Comparison of ENCODE assay signal across 4 cellular contexts in the genomic region with DNA sequence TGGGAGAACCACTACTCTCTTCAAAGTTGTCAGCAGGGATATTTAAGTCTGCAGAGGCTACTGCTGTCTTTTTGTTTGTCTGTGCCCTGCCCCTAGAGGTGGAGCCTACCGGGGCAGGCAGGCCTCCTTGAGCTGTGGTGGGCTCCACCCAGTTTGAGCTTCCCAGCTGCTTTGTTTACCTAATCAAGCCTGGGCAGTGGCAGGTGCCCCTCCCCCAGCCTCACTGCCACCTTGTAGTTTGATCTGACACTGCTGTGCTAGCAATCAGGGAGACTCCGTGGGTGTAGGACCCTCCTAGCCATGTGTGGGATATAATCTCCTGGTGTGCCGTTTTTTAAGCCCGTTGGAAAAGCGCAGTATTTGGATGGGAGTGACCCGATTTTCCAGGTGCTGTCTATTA. TPM values are rescaled to one million over a fixed set of nuclear protein-coding genes. Genes with fewer than 3 reads are reported as not detected.
"Had no signal": no experiment of that assay in that cellular context is flagged by ENCODE, and none has a peak within 500 bp of the region (broad histone marks: within the 10 kb centered on the region; RNA-seq: fewer than 3 reads in every experiment).

No MANE protein-coding gene starts in this region.

RNA-seq across cellular contexts. Expression of a gene that starts 47.3 kb away (rescaled TPM):
- total RNA-seq: LHCN-M2, M059J, MCF 10A, NCI-H460 had no signal
